In the genomic region with DNA sequence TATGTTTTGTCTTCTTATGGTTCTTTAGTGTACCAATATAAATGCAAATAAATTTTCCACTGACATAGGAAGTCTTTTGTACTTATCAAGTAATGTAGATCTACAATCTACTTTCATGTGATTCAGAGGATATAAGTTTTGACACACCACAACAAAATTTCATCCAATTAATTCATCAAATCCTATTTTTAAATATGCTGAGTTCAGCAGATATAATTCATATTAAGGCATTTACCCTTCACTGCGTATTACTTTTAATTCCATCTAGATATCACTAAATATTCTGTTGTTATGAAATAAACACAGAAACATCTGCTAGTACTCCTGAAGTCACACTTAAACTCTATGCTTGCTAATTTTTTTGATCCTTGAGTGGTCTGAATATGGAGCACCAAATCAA, we compare ENCODE assay signal across 2 cellular contexts.
TF ChIP-seq lines count a peak whose summit lies in the region.

No MANE protein-coding gene starts in this region.

TF ChIP-seq in A549, 52 proteins besides CTCF, POLR2A, EP300 and RAD21:
- TF ChIP-seq, protein P1, sequence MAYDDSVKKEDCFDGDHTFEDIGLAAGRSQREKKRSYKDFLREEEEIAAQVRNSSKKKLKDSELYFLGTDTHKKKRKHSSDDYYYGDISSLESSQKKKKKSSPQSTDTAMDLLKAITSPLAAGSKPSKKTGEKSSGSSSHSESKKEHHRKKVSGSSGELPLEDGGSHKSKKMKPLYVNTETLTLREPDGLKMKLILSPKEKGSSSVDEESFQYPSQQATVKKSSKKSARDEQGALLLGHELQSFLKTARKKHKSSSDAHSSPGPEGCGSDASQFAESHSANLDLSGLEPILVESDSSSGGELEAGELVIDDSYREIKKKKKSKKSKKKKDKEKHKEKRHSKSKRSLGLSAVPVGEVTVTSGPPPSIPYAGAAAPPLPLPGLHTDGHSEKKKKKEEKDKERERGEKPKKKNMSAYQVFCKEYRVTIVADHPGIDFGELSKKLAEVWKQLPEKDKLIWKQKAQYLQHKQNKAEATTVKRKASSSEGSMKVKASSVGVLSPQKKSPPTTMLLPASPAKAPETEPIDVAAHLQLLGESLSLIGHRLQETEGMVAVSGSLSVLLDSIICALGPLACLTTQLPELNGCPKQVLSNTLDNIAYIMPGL (CRISPR knock-in tag; IDR thresholded peaks at IDR 0.05; ENCODE audit: borderline replicate concordance): no peak
- TF ChIP-seq MAFK (IDR thresholded peaks at IDR 0.05; ENCODE audit: partially characterized antibody) (peak; percentile 85), CBX2 (IDR thresholded peaks at IDR 0.05; ENCODE audit: borderline replicate concordance, low read depth) (no peak), NFE2L2 (conservative IDR thresholded peaks at IDR 0.05; ENCODE audit: low read length) (no peak)

TF ChIP-seq in IMR-90, 13 proteins besides CTCF, POLR2A, EP300 and RAD21:
- TF ChIP-seq, protein P2, sequence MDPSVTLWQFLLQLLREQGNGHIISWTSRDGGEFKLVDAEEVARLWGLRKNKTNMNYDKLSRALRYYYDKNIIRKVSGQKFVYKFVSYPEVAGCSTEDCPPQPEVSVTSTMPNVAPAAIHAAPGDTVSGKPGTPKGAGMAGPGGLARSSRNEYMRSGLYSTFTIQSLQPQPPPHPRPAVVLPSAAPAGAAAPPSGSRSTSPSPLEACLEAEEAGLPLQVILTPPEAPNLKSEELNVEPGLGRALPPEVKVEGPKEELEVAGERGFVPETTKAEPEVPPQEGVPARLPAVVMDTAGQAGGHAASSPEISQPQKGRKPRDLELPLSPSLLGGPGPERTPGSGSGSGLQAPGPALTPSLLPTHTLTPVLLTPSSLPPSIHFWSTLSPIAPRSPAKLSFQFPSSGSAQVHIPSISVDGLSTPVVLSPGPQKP (IDR thresholded peaks at IDR 0.05; ENCODE audit: borderline replicate concordance, low read depth, low read length): no peak
- peak; percentile 89 for TF ChIP-seq MAFK (IDR thresholded peaks at IDR 0.05; ENCODE audit: low read depth, low read length)
